20 cellular contexts compared by ENCODE assay signal in the genomic region with DNA sequence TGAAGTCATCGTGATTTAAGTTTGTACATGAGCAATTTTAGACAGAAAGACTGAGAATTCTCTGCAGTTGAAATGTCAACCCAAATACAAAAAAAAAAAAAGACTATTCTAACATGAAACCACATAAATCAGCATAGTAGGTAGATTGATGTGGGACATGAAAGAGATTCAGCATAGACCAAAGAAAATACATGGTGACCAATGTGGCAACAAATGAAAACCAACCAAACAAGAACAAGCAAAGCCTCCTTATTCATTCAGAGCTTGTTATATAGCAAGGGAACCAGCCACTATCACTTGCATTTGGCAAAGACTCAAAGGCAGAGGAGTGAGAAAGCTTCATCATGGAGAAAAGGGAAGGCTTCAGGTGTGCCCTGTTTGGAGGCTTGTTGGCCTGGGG.
"Had no signal": no experiment of that assay in that cellular context is flagged by ENCODE, and none has a peak within 500 bp of the region (broad histone marks: within the 10 kb centered on the region; RNA-seq: fewer than 3 reads in every experiment).

No MANE protein-coding gene starts in this region.

- H3K4me3 ChIP-seq: skin epidermis had no signal

- H3K4me1 Mint-ChIP-seq: memory B cell had no signal

- H3K27ac Mint-ChIP-seq: activated naive CD8-positive, alpha-beta T cell; effector memory CD8-positive, alpha-beta T cell; memory B cell; naive thymus-derived CD8-positive, alpha-beta T cell; progenitor cell of endocrine pancreas had no signal

- DNase-seq: activated CD4-positive, alpha-beta T cell treated with anti-CD3 and anti-CD28 coated beads for 1 hour; activated effector memory CD4-positive, alpha-beta T cell treated with Interleukin-2 at 50 U/mL for 16 hours; activated T-cell treated with anti-CD3 and anti-CD28 coated beads, Interleukin-2, amount 50 U/mL, for 1 hour; anterior cingulate cortex; effector memory CD8-positive, alpha-beta T cell; foreskin keratinocyte; glutamatergic neuron; kidney glomerular epithelial cell; left ventricle myocardium superior; naive thymus-derived CD8-positive, alpha-beta T cell; nucleus accumbens; right cardiac atrium; SHP77 treated with DMSO at 0.1 percent for 48 hours; stimulated activated CD4-positive, alpha-beta T cell treated with anti-CD3 and anti-CD28 coated beads, Interleukin-4, amount 100 ng/mL, for 24 hours; stimulated activated naive CD4-positive, alpha-beta T cell; trophoblast cell had no signal

- H3K4me1 ChIP-seq: foreskin keratinocyte had no signal

- H3K9me3 Mint-ChIP-seq: effector memory CD8-positive, alpha-beta T cell; memory B cell; naive thymus-derived CD8-positive, alpha-beta T cell had no signal

- H3K36me3 Mint-ChIP-seq: memory B cell had no signal

- H3K4me3 Mint-ChIP-seq: activated naive CD8-positive, alpha-beta T cell; effector memory CD8-positive, alpha-beta T cell; memory B cell had no signal

- H3K27me3 Mint-ChIP-seq: progenitor cell of endocrine pancreas had no signal

- H3K27ac ChIP-seq: foreskin keratinocyte, skin epidermis had no signal

- ATAC-seq: effector memory CD8-positive, alpha-beta T cell; foreskin keratinocyte; left ventricle myocardium superior; naive thymus-derived CD8-positive, alpha-beta T cell; right cardiac atrium had no signal
